ENCODE assay signal across 16 cellular contexts in genomic region chr20:2831191-2831590, GRCh38. TPM values are rescaled to one million over a fixed set of nuclear protein-coding genes. Genes with fewer than 3 reads are reported as not detected.
"Had no signal": no experiment of that assay in that cellular context is flagged by ENCODE, and none has a peak within 500 bp of the region (broad histone marks: within the 10 kb centered on the region; RNA-seq: fewer than 3 reads in every experiment).

No MANE protein-coding gene starts in this region.

RNA-seq across cellular contexts. Expression of gene TMEM239, which starts 15.0 kb away (rescaled TPM):
- total RNA-seq: activated CD4-positive, alpha-beta memory T cell treated with anti-CD3 and anti-CD28 coated beads, Interleukin-2, amount 10 ng/mL, durations not matched to agents 7 days and 5 days; activated CD4-positive, alpha-beta T cell treated with anti-CD3 and anti-CD28 coated beads for 36 hours; activated CD4-positive, alpha-beta T cell treated with anti-CD3 and anti-CD28 coated beads, Interleukin-2, amount 10 ng/mL, durations not matched to agents 7 days and 5 days; activated CD8-positive, alpha-beta memory T cell treated with anti-CD3 and anti-CD28 coated beads, Interleukin-2, amount 10 ng/mL, durations not matched to agents 7 days and 5 days; activated CD8-positive, alpha-beta T cell treated with anti-CD3 and anti-CD28 coated beads, Interleukin-2, amount 10 ng/mL, durations not matched to agents 7 days and 5 days; activated naive CD8-positive, alpha-beta T cell treated with anti-CD3 and anti-CD28 coated beads, Interleukin-2, amount 10 ng/mL, durations not matched to agents 7 days and 5 days; activated T-helper 2 cell treated with anti-CD3 and anti-CD28 coated beads, Interferon-gamma antibody, Interleukin-2, Interleukin-4, amounts not matched to agents 10 μg/mL and 5 μg/mL and 100 μg/mL, durations not matched to agents 14 hours and 24 hours and 36 hours; ascending aorta; bronchial epithelial cell; cardiac muscle cell; T-cell; T-helper 1 cell treated with Interleukin-12 subunit alpha and Interleukin-12 subunit beta and Interleukin-4 antibody, amounts not matched to agents 30 ng/mL and 1 ng/mL, for 36 hours; T-helper 17 cell; T-helper 2 cell treated with Interferon-gamma antibody and Interleukin-4, amounts not matched to agents 100 ng/mL and 5 ng/mL, for 36 hours; WTC11 had no signal
- polyA plus RNA-seq: adipose tissue had no signal

RNA-seq across cellular contexts. Expression of gene C20orf141, which starts 16.4 kb away (rescaled TPM):
- total RNA-seq: activated CD4-positive, alpha-beta memory T cell treated with anti-CD3 and anti-CD28 coated beads, Interleukin-2, amount 10 ng/mL, durations not matched to agents 7 days and 5 days; activated CD4-positive, alpha-beta T cell treated with anti-CD3 and anti-CD28 coated beads for 36 hours; activated CD4-positive, alpha-beta T cell treated with anti-CD3 and anti-CD28 coated beads, Interleukin-2, amount 10 ng/mL, durations not matched to agents 7 days and 5 days; activated CD8-positive, alpha-beta memory T cell treated with anti-CD3 and anti-CD28 coated beads, Interleukin-2, amount 10 ng/mL, durations not matched to agents 7 days and 5 days; activated CD8-positive, alpha-beta T cell treated with anti-CD3 and anti-CD28 coated beads, Interleukin-2, amount 10 ng/mL, durations not matched to agents 7 days and 5 days; activated naive CD8-positive, alpha-beta T cell treated with anti-CD3 and anti-CD28 coated beads, Interleukin-2, amount 10 ng/mL, durations not matched to agents 7 days and 5 days; activated T-helper 2 cell treated with anti-CD3 and anti-CD28 coated beads, Interferon-gamma antibody, Interleukin-2, Interleukin-4, amounts not matched to agents 10 μg/mL and 5 μg/mL and 100 μg/mL, durations not matched to agents 14 hours and 24 hours and 36 hours; ascending aorta; bronchial epithelial cell; cardiac muscle cell; T-cell; T-helper 1 cell treated with Interleukin-12 subunit alpha and Interleukin-12 subunit beta and Interleukin-4 antibody, amounts not matched to agents 30 ng/mL and 1 ng/mL, for 36 hours; T-helper 17 cell; T-helper 2 cell treated with Interferon-gamma antibody and Interleukin-4, amounts not matched to agents 100 ng/mL and 5 ng/mL, for 36 hours; WTC11 had no signal
- polyA plus RNA-seq: cardiac muscle cell had no signal

RNA-seq across cellular contexts. Expression of gene CPXM1, which starts 30.8 kb away (rescaled TPM):
- total RNA-seq: ascending aorta, bronchial epithelial cell had no signal
